ENCODE assay signal across 8 cellular contexts in genomic region chr10:7819126-7819470, GRCh38. TPM values are rescaled to one million over a fixed set of nuclear protein-coding genes. Genes with fewer than 3 reads are reported as not detected.
A peak's percentile ranks its signal among the peaks of the same experiment; 100 is the strongest.
DNase-seq lines count a peak whose midpoint lies in the region; ATAC-seq, FAIRE-seq and TF ChIP-seq lines count a peak whose summit lies in the region.

No MANE protein-coding gene starts in this region.

- peaks cover 2% of the 10 kb centered on the region for H3K27me3 Mint-ChIP-seq in memory B cell

- H3K4me3 ChIP-seq in GM06990 (replicated peaks; ENCODE audit: low read depth, low read length) (peak overlapping the region; percentile 94), IMR-90 (ENCODE audit: insufficient read depth, low read depth, low read length) (peak overlapping the region; percentile 93), WI38 (ENCODE audit: low read depth, low read length) (peak overlapping the region; percentile 98), H1 (ENCODE audit: extremely low read depth in 1 of 4, insufficient read depth in 2 of 4, low read depth in 3 of 4, low read length in 4 of 4) (peak overlapping the region; percentile 74 to 100 (median 100)), stomach smooth muscle (ENCODE audit: low read length in 2 of 2) (peak overlapping the region; percentile 84 to 99)

- H3K23me2 ChIP-seq in H1 (ENCODE audit: low read depth, low read length) = peaks cover 16% of the 10 kb centered on the region

- H2BK12ac ChIP-seq in H1 (ENCODE audit: low read depth, low read length) = no peak overlapping the region

- peaks cover 1% of the 10 kb centered on the region for H3K36me3 Mint-ChIP-seq in memory B cell

- no peak overlapping the region for H4K91ac ChIP-seq in IMR-90 (ENCODE audit: insufficient read depth, low read depth, low read length)
- no peak overlapping the region for H4K91ac ChIP-seq in H1 (replicated peaks; ENCODE audit: insufficient read length, low read length)

- H3K4me2 ChIP-seq in IMR-90 (ENCODE audit: low read depth, low read length) = peak overlapping the region; percentile 99
- H3K4me2 ChIP-seq in H1 (ENCODE audit: insufficient read depth in 1 of 2, low read depth in 2 of 2, low read length in 2 of 2) = peak overlapping the region; percentile 81 to 99

- TF ChIP-seq RAD21 in IMR-90 (IDR thresholded peaks at IDR 0.05; ENCODE audit: low read length) (peak; percentile 25; the same call in 1 of the 2 replicates), H1 (IDR thresholded peaks at IDR 0.05 in 1 of 2, conservative IDR thresholded peaks at IDR 0.05 in 1 of 2; ENCODE audit: low read depth in 2 of 2, low read length in 2 of 2) (no peak; a peak in 1 of 4 replicates)

- intact Hi-C loops in IMR-90 (cut with micrococcal nuclease) = no loop called here

- H2AK5ac ChIP-seq in IMR-90 (ENCODE audit: low read depth, low read length) (no peak overlapping the region), H1 (ENCODE audit: low read depth, low read length) (no peak overlapping the region)

- no peak overlapping the region for H4K5ac ChIP-seq in IMR-90 (ENCODE audit: low read depth, low read length)
- no peak overlapping the region for H4K5ac ChIP-seq in H1 (ENCODE audit: insufficient read length, low read depth, low read length)

- no peak overlapping the region for H2BK120ac ChIP-seq in IMR-90 (ENCODE audit: low read depth, low read length)
- no peak overlapping the region for H2BK120ac ChIP-seq in H1 (replicated peaks; ENCODE audit: low read depth, low read length)

- H2BK15ac ChIP-seq in IMR-90 (ENCODE audit: low read depth, low read length) (no peak overlapping the region), H1 (ENCODE audit: low read length) (no peak overlapping the region)

- H3K4ac ChIP-seq in IMR-90 (ENCODE audit: low read depth, low read length) (0 out of 2 replicates have a peak overlapping the region, but pooled peaks have one; percentile 8), H1 (replicated peaks; ENCODE audit: insufficient read length, low read depth, low read length) (no peak overlapping the region)

- H3K9me3 ChIP-seq in IMR-90 (ENCODE audit: control insufficient read depth, insufficient read depth, low read length) = no peaks in the 10 kb centered on the region
- no peaks in the 10 kb centered on the region; a peak in 1 of 4 replicates for H3K9me3 ChIP-seq in H1 (ENCODE audit: insufficient read depth in 2 of 2, low read depth in 1 of 2, low read length in 1 of 2)
- no peaks in the 10 kb centered on the region for H3K9me3 ChIP-seq in stomach smooth muscle (ENCODE audit: control insufficient read depth in 2 of 2, low read length in 2 of 2)

- H4K8ac ChIP-seq in IMR-90 (ENCODE audit: low read depth in 2 of 2, low read length in 2 of 2) (no peak overlapping the region), H1 (ENCODE audit: extremely low read depth, insufficient read depth, low read length) (no peak overlapping the region)

- H3K27ac Mint-ChIP-seq in memory B cell = peak overlapping the region; percentile 85

- CTCF ChIA-PET in IMR-90 (lab: Yijun Ruan, JAX) (interaction anchor here (0.7 kb wide), 1 partner anchor 10 kb away, joined by 3 read pairs; no protein-coding TSS in a partner anchor), H1 (lab: Charles Lee; ENCODE audit: partially characterized antibody) (interaction anchor here (0.6 to 0.9 kb wide), 4 partner anchors 9 to 1421 kb away, joined by 3 read pairs; no protein-coding TSS in a partner anchor)

- H2AK9ac ChIP-seq in IMR-90 (replicated peaks; ENCODE audit: low read depth, low read length, poor library complexity) = peak overlapping the region; percentile 58

- H3K4me1 ChIP-seq in IMR-90 (ENCODE audit: control insufficient read depth, insufficient read depth, low read length) (no peaks in the 10 kb centered on the region), H1 (replicated peaks in 1 of 4; ENCODE audit: control insufficient read depth in 3 of 4, insufficient read depth in 4 of 4, low read length in 3 of 4) (peaks cover 0 to 7% (median 2%) of the 10 kb centered on the region in 4 experiments; a peak in 3 of 7 replicates), stomach smooth muscle (ENCODE audit: control insufficient read depth, insufficient read depth, low read length) (peaks cover 17% of the 10 kb centered on the region)

- H3K9me1 ChIP-seq in IMR-90 (ENCODE audit: insufficient read depth, low read length) = no peaks in the 10 kb centered on the region

- peaks cover 27% of the 10 kb centered on the region for H3K4me1 Mint-ChIP-seq in memory B cell

- H3K18ac ChIP-seq in IMR-90 (ENCODE audit: low read depth, low read length) = no peak overlapping the region
- H3K18ac ChIP-seq in H1 (ENCODE audit: extremely low read depth, low read length) = no peak overlapping the region

- in situ Hi-C loops in IMR-90 (cut with MboI; ENCODE audit: low sequenced_read_pairs) = no loop called here

- H3K14ac ChIP-seq in IMR-90 (replicated peaks; ENCODE audit: low read depth, low read length) (peak overlapping the region; percentile 50), H1 (ENCODE audit: insufficient read length) (no peak overlapping the region)

- WGBS in IMR-90 (ENCODE audit: extremely low coverage in 2 of 2, insufficient read length in 1 of 2), 2 experiments = 3% methylated on average over 12 of the region's 17 CpGs; no CpG with 5 or more reads in 1 of the 2 experiments
- 5% methylated on average over 17 of the region's 17 CpGs; no CpG with 5 or more reads in 1 of the 2 experiments for WGBS in H1 (ENCODE audit: extremely low coverage in 1 of 2, insufficient coverage in 1 of 2, insufficient read length in 1 of 2, insufficient replicate concordance in 2 of 2, low coverage in 1 of 2, low lambda C conversion rate in 2 of 2, missing lambda C conversion rate in 1 of 2), 2 experiments

- TF ChIP-seq CTCF in GM06990 (IDR thresholded peaks at IDR 0.05; ENCODE audit: insufficient read depth, low read length, poor library complexity, severe bottlenecking) (peak; percentile 48), IMR-90 (conservative IDR thresholded peaks at IDR 0.05; ENCODE audit: low read depth, low read length) (peak; percentile 30; the same call in 1 of the 2 replicates), WI38 (IDR thresholded peaks at IDR 0.05; ENCODE audit: low read depth, low read length) (peak; percentile 19; the same call in 1 of the 2 replicates), H1 (IDR thresholded peaks at IDR 0.05; ENCODE audit: control extremely low read depth in 1 of 3, insufficient read depth in 1 of 3, low read depth in 1 of 3, low read length in 3 of 3) (peak; percentile 1 to 20 (median 2); a peak in 2 of 4 replicates)

- TF ChIP-seq EP300 in H1 (IDR thresholded peaks at IDR 0.05; ENCODE audit: borderline replicate concordance in 1 of 2, low read depth in 2 of 2, low read length in 2 of 2) = no peak

- H2BK20ac ChIP-seq in IMR-90 (ENCODE audit: low read depth, low read length) (no peak overlapping the region), H1 (ENCODE audit: low read length) (no peak overlapping the region)

- TF ChIP-seq POLR2A in IMR-90 (IDR thresholded peaks at IDR 0.05; ENCODE audit: low read depth, low read length) (no peak), H1 (IDR thresholded peaks at IDR 0.05; ENCODE audit: control extremely low read depth in 1 of 2, low read depth in 2 of 2, low read length in 2 of 2) (no peak)

- dilution Hi-C loops in IMR-90 (cut with HindIII; ENCODE audit: low sequenced_read_pairs, unreplicated experiment) = no loop called here

- H2BK5ac ChIP-seq in IMR-90 (ENCODE audit: low read depth, low read length, poor library complexity, severe bottlenecking) = no peak overlapping the region
- H2BK5ac ChIP-seq in H1 (ENCODE audit: low read depth, low read length) = no peak overlapping the region

- no peak for DNase-seq in GM06990 (ENCODE audit: extremely low read depth, insufficient read length)
- peak; percentile 45 for DNase-seq in IMR-90
- DNase-seq in H1 (ENCODE audit: low read depth in 1 of 2, low spot score in 2 of 2) = peak in 1 of 2 experiments; percentile 50
- peak in 1 of 2 donors; percentile 4 for DNase-seq in memory B cell (ENCODE audit: low spot score in 2 of 2)
- DNase-seq in NK-92 (lab: John Stamatoyannopoulos, UW; ENCODE audit: unreplicated experiment) = no peak

- H4K20me1 ChIP-seq in IMR-90 (ENCODE audit: insufficient read depth, low read length) (peaks cover 3% of the 10 kb centered on the region; the same call in 1 of the 2 replicates), H1 (replicated peaks in 1 of 2; ENCODE audit: control insufficient read depth in 1 of 2, insufficient read depth in 2 of 2, low read length in 2 of 2) (peaks cover 0 to 10% of the 10 kb centered on the region in 2 experiments)

- POLR2A ChIA-PET in IMR-90 (lab: Charles Lee; ENCODE audit: unreplicated experiment) (no interaction called here), H1 (lab: Charles Lee; ENCODE audit: partially characterized antibody) (interaction anchor here (1.3 to 3.5 kb wide), 5 partner anchors 8 to 38 kb away, joined by 3 to 28 read pairs (median 5); partner anchors contain the start of genes ATP5F1C and KIN)

- BruUV-seq in IMR-90 (replicated peaks; lab: Mats Ljungman, UMichigan) = no TSS peak

- peak overlapping the region; percentile 97 for H3K4me3 Mint-ChIP-seq in memory B cell

- no peak overlapping the region for H3K27ac ChIP-seq in IMR-90 (ENCODE audit: insufficient read depth, low read length)
- H3K27ac ChIP-seq in H1 (ENCODE audit: low read depth, low read length) = no peak overlapping the region
- H3K27ac ChIP-seq in stomach smooth muscle (ENCODE audit: low read length) = peak overlapping the region; percentile 18

- H3K27me3 ChIP-seq in GM06990 (replicated peaks; ENCODE audit: control insufficient read depth, insufficient read depth, low read length) (no peaks in the 10 kb centered on the region), IMR-90 (ENCODE audit: control insufficient read depth, insufficient read depth, low read length) (peaks cover 13% of the 10 kb centered on the region; the same call in 1 of the 2 replicates), H1 (replicated peaks in 1 of 4; ENCODE audit: control insufficient read depth in 3 of 4, extremely low read depth in 1 of 4, insufficient read depth in 3 of 4, low read length in 3 of 4) (no peaks in the 10 kb centered on the region), stomach smooth muscle (ENCODE audit: control insufficient read depth in 1 of 2, insufficient read depth in 2 of 2, low read length in 2 of 2) (no peaks in the 10 kb centered on the region)

- peaks cover 3 to 23% of the 10 kb centered on the region in 2 experiments for H3K79me2 ChIP-seq in H1 (ENCODE audit: control insufficient read depth in 1 of 2, insufficient read depth in 2 of 2, low read length in 2 of 2)

- no peak for FAIRE-seq in H1 (lab: Jason Lieb, UNC)

- H3K9me3 Mint-ChIP-seq in memory B cell = no peaks in the 10 kb centered on the region

- H3K9ac ChIP-seq in IMR-90 (ENCODE audit: low read depth, low read length) = peak overlapping the region; percentile 76
- H3K9ac ChIP-seq in H1 (replicated peaks in 1 of 4; ENCODE audit: extremely low read depth in 1 of 4, low read depth in 3 of 4, low read length in 3 of 4) = peak overlapping the region; percentile 92 to 93 (median 92)
- H3K9ac ChIP-seq in stomach smooth muscle (ENCODE audit: low read length in 2 of 2) = peak overlapping the region; percentile 64 to 86

- H3K36me3 ChIP-seq in GM06990 (ENCODE audit: control insufficient read depth, insufficient read depth, low read length) (no peaks in the 10 kb centered on the region; the same call in 1 of the 2 replicates), IMR-90 (ENCODE audit: control insufficient read depth, insufficient read depth, low read length) (no peaks in the 10 kb centered on the region; the same call in 1 of the 2 replicates), H1 (ENCODE audit: control insufficient read depth in 2 of 4, insufficient read depth in 4 of 4, low read length in 3 of 4) (peaks cover 0 to under 1% (median 0%) of the 10 kb centered on the region in 4 experiments; a peak in 1 of 8 replicates), stomach smooth muscle (ENCODE audit: control insufficient read depth in 2 of 2, insufficient read depth in 2 of 2, low read length in 2 of 2) (peaks cover 3 to 5% of the 10 kb centered on the region in 2 donors)

- H3K56ac ChIP-seq in IMR-90 (ENCODE audit: extremely low read depth, insufficient read depth, low read length) (no peak overlapping the region), H1 (replicated peaks; ENCODE audit: insufficient read length, low read depth, low read length) (no peak overlapping the region)

- H3K23ac ChIP-seq in IMR-90 (ENCODE audit: low read depth, low read length) (peak overlapping the region; percentile 70; the same call in 1 of the 2 replicates), H1 (ENCODE audit: insufficient read length) (no peak overlapping the region)

- H2AFZ ChIP-seq in IMR-90 (replicated peaks; ENCODE audit: low read length, poor library complexity) (peak overlapping the region; percentile 98), H1 (ENCODE audit: low read length) (0 out of 2 replicates have a peak overlapping the region, but pooled peaks have one; percentile 88)

- ATAC-seq in GM21529 (IDR thresholded peaks at IDR 0.05; ENCODE audit: unreplicated experiment) (peak; percentile 58), IMR-90 (ENCODE audit: low read depth) (peak; percentile 67), memory B cell (ENCODE audit: low read depth) (peak; percentile 23)

- peaks cover 5 to 23% of the 10 kb centered on the region in 2 experiments for H3K79me1 ChIP-seq in IMR-90 (ENCODE audit: low read depth in 1 of 2, low read length in 2 of 2)
- H3K79me1 ChIP-seq in H1 (ENCODE audit: low read depth, low read length) = peaks cover 8% of the 10 kb centered on the region

RNA-seq across cellular contexts. Expression of gene TAF3, which starts 0.8 kb away (rescaled TPM):
- total RNA-seq in IMR-90 (2012; rRNA removed) = 1.4 TPM in 2 replicates
- polyA plus RNA-seq in IMR-90 (2012; rRNA removed) (2.2 and 2.3 TPM in 2 replicates), H1 (2011; rRNA removed) (1.5 and 1.7 TPM in 2 replicates)
- 1.4 and 1.6 TPM in 2 replicates for polyA plus RNA-seq in IMR-90 (2012; cell fraction: cytosol; rRNA removed)
- polyA plus RNA-seq in IMR-90 (2012; cell fraction: nucleus; rRNA removed; ENCODE audit: low replicate concordance) = 1.4 and 2.0 TPM in 2 replicates
- 10.7 and 11.2 TPM in 2 replicates for total RNA-seq in H1 (2021; fragmentation: NEBNext Ultra II Directional; extraction: Animal tissue kit (Norgen Biotek cat#: 25700))
- 1.3 TPM for polyA plus RNA-seq in H1 (2011; cell fraction: cytosol; rRNA removed)
- polyA plus RNA-seq in H1 (2011; cell fraction: nucleus; rRNA removed) = 2.8 TPM
- polyA plus RNA-seq in H1 (2012, experiment 1 of 2) = 4.9 to 6.3 TPM (median 5.1 TPM) in 4 replicates
- polyA plus RNA-seq in H1 (2012, experiment 2 of 2) = 1.8 TPM
- polyA plus RNA-seq in H1 (2013, experiment 1 of 2) = 11.4 TPM
- polyA plus RNA-seq in H1 (2013, experiment 2 of 2) = 11.9 TPM
- 2.8 and 3.1 TPM in 2 replicates for polyA minus RNA-seq in H1 (2011; rRNA and poly(A)+ RNA removed)
- 1.9 TPM for polyA minus RNA-seq in H1 (2011; cell fraction: cytosol; rRNA and poly(A)+ RNA removed)
- polyA minus RNA-seq in H1 (2011; cell fraction: nucleus; rRNA and poly(A)+ RNA removed) = 10.1 TPM

RNA-seq across cellular contexts. Expression of gene ATP5F1C, which starts 31.1 kb away (rescaled TPM):
- total RNA-seq in IMR-90 (2012; rRNA removed) = 343 and 367 TPM in 2 replicates
- polyA plus RNA-seq in IMR-90 (2012; rRNA removed) = 357 and 382 TPM in 2 replicates
- 102 and 204 TPM in 2 replicates for polyA plus RNA-seq in IMR-90 (2012; cell fraction: cytosol; rRNA removed)
- polyA plus RNA-seq in IMR-90 (2012; cell fraction: nucleus; rRNA removed; ENCODE audit: low replicate concordance) = 118 and 283 TPM in 2 replicates
- 265 and 272 TPM in 2 replicates for total RNA-seq in H1 (2021; fragmentation: NEBNext Ultra II Directional; extraction: Animal tissue kit (Norgen Biotek cat#: 25700))
- polyA plus RNA-seq in H1 (2011; rRNA removed) = 105 and 221 TPM in 2 replicates
- 216 TPM for polyA plus RNA-seq in H1 (2011; cell fraction: cytosol; rRNA removed)
- 82.9 TPM for polyA plus RNA-seq in H1 (2011; cell fraction: nucleus; rRNA removed)
- polyA plus RNA-seq in H1 (2012, experiment 1 of 2) = 245 to 363 TPM (median 270 TPM) in 4 replicates
- 165 TPM for polyA plus RNA-seq in H1 (2012, experiment 2 of 2)
- 341 TPM for polyA plus RNA-seq in H1 (2013, experiment 1 of 2)
- 350 TPM for polyA plus RNA-seq in H1 (2013, experiment 2 of 2)
- polyA minus RNA-seq in H1 (2011; rRNA and poly(A)+ RNA removed) = 114 and 178 TPM in 2 replicates
- 101 TPM for polyA minus RNA-seq in H1 (2011; cell fraction: cytosol; rRNA and poly(A)+ RNA removed)
- 109 TPM for polyA minus RNA-seq in H1 (2011; cell fraction: nucleus; rRNA and poly(A)+ RNA removed)

RNA-seq across cellular contexts. Expression of gene KIN, which starts 31.3 kb away (rescaled TPM):
- total RNA-seq in IMR-90 (2012; rRNA removed) = 3.0 and 6.1 TPM in 2 replicates
- polyA plus RNA-seq in IMR-90 (2012; rRNA removed) = 4.2 and 6.4 TPM in 2 replicates
- 0.41 and 0.61 TPM in 2 replicates for polyA plus RNA-seq in IMR-90 (2012; cell fraction: cytosol; rRNA removed)
- 1.6 and 8.8 TPM in 2 replicates for polyA plus RNA-seq in IMR-90 (2012; cell fraction: nucleus; rRNA removed; ENCODE audit: low replicate concordance)
- total RNA-seq in H1 (2021; fragmentation: NEBNext Ultra II Directional; extraction: Animal tissue kit (Norgen Biotek cat#: 25700)) = 16.5 and 18.9 TPM in 2 replicates
- polyA plus RNA-seq in H1 (2011; rRNA removed) = 1.6 and 3.7 TPM in 2 replicates
- polyA plus RNA-seq in H1 (2011; cell fraction: cytosol; rRNA removed) = 4.7 TPM
- polyA plus RNA-seq in H1 (2011; cell fraction: nucleus; rRNA removed) = 2.3 TPM
- 5.0 to 12.9 TPM (median 7.0 TPM) in 4 replicates for polyA plus RNA-seq in H1 (2012, experiment 1 of 2)
- polyA plus RNA-seq in H1 (2012, experiment 2 of 2) = 0.67 TPM
- polyA plus RNA-seq in H1 (2013, experiment 1 of 2) = 17.9 TPM
- 21.9 TPM for polyA plus RNA-seq in H1 (2013, experiment 2 of 2)
- 3.3 and 3.8 TPM in 2 replicates for polyA minus RNA-seq in H1 (2011; rRNA and poly(A)+ RNA removed)
- polyA minus RNA-seq in H1 (2011; cell fraction: cytosol; rRNA and poly(A)+ RNA removed) = 1.2 TPM
- polyA minus RNA-seq in H1 (2011; cell fraction: nucleus; rRNA and poly(A)+ RNA removed) = 9.1 TPM
